ENCODE assay signal across 20 cellular contexts in genomic region chr3:16950282-16950681, GRCh38.
DNase-seq lines count a peak whose midpoint lies in the region; ATAC-seq, FAIRE-seq and TF ChIP-seq lines count a peak whose summit lies in the region.
"Had no signal": no experiment of that assay in that cellular context is flagged by ENCODE, and none has a peak within 500 bp of the region (broad histone marks: within the 10 kb centered on the region; RNA-seq: fewer than 3 reads in every experiment).

No MANE protein-coding gene starts in this region.

- H3K4me3 ChIP-seq in HEK293 (ENCODE audit: low read depth, low read length) = no peak overlapping the region
- H3K4me3 ChIP-seq in small intestine (ENCODE audit: low read depth in 1 of 2, low read length in 2 of 2) = no peak overlapping the region
- no peak overlapping the region for H3K4me3 ChIP-seq in WERI-Rb-1 (ENCODE audit: low read depth, low read length)
- H3K4me3 ChIP-seq: GM23338 had no signal

- H3K9me3 Mint-ChIP-seq in memory B cell = no peaks in the 10 kb centered on the region
- H3K9me3 Mint-ChIP-seq: GM23338, HFFc6 had no signal

- FAIRE-seq in small intestine (lab: Jason Lieb, UNC) = peak; percentile 86
- FAIRE-seq: GM18507 had no signal

- H3K4me3 Mint-ChIP-seq in T-helper 17 cell (no peak overlapping the region), memory B cell (no peak overlapping the region)
- H3K4me3 Mint-ChIP-seq: GM23338, H9, HFFc6 had no signal

- TF ChIP-seq CTCF in HEK293 (tag by site-specific recombination; IDR thresholded peaks at IDR 0.05) (no peak), WERI-Rb-1 (IDR thresholded peaks at IDR 0.05; ENCODE audit: low read depth, low read length) (no peak)

- ATAC-seq in T-helper 17 cell = no peak
- ATAC-seq in memory B cell (ENCODE audit: low read depth) = no peak
- no peak for ATAC-seq in HG02981 (IDR thresholded peaks at IDR 0.05; ENCODE audit: unreplicated experiment)
- ATAC-seq in HG03354 (IDR thresholded peaks at IDR 0.05; ENCODE audit: poor library complexity, severe bottlenecking, unreplicated experiment) = no peak
- ATAC-seq: GM23338, HCT116 had no signal

- peaks cover 38% of the 10 kb centered on the region for H3K4me1 Mint-ChIP-seq in T-helper 17 cell
- H3K4me1 Mint-ChIP-seq in memory B cell = peaks cover 33% of the 10 kb centered on the region
- H3K4me1 Mint-ChIP-seq: GM23338, H9 had no signal

- peak overlapping the region; percentile 79 for H3K27ac Mint-ChIP-seq in T-helper 17 cell
- peak overlapping the region; percentile 75 for H3K27ac Mint-ChIP-seq in memory B cell
- H3K27ac Mint-ChIP-seq: GM23338, H9, HFFc6 had no signal

- H3K4me1 ChIP-seq in HEK293 (ENCODE audit: control insufficient read depth, insufficient read depth, low read length) (no peaks in the 10 kb centered on the region), small intestine (ENCODE audit: control insufficient read depth in 2 of 2, insufficient read depth in 1 of 2, low read depth in 1 of 2, low read length in 1 of 2) (no peaks in the 10 kb centered on the region)

- H3K27ac ChIP-seq in HEK293 (ENCODE audit: extremely low read depth, low read depth, low read length) = no peak overlapping the region
- no peak overlapping the region for H3K27ac ChIP-seq in small intestine (ENCODE audit: low read depth in 1 of 2, low read length in 1 of 2)
- no peak overlapping the region for H3K27ac ChIP-seq in WERI-Rb-1

- H3K36me3 Mint-ChIP-seq in T-helper 17 cell (ENCODE audit: low read depth) (peaks cover 6% of the 10 kb centered on the region), memory B cell (peaks cover 10% of the 10 kb centered on the region)

- H3K9me3 ChIP-seq in HEK293 (ENCODE audit: control insufficient read depth, insufficient read depth, low read depth, low read length) = no peaks in the 10 kb centered on the region
- H3K9me3 ChIP-seq in T-helper 17 cell (ENCODE audit: control insufficient read depth, low read length, poor library complexity, severe bottlenecking) = no peaks in the 10 kb centered on the region
- H3K9me3 ChIP-seq in small intestine (ENCODE audit: control insufficient read depth, low read depth) = no peaks in the 10 kb centered on the region
- no peaks in the 10 kb centered on the region for H3K9me3 ChIP-seq in WERI-Rb-1 (ENCODE audit: severe bottlenecking)

- no peak for DNase-seq in T-helper 17 cell
- DNase-seq in memory B cell (ENCODE audit: low spot score in 2 of 2) = no peak
- DNase-seq in small intestine = no peak
- no peak for DNase-seq in WERI-Rb-1
- no peak for DNase-seq in OCI-M1 (lab: John Stamatoyannopoulos, UW)
- DNase-seq: C1 segment of cervical spinal cord; Calu3; CD4-positive, alpha-beta memory T cell; COR-L47; DMS53; DMS79 treated with DMSO at 0.1 percent for 48 hours; GF-D8; H9; HFFc6 had no signal

- 93 to 96% (median 96%) methylated on average over 2 of the region's 2 CpGs for WGBS in small intestine, 3 donors

- H3K27me3 Mint-ChIP-seq in T-helper 17 cell = no peaks in the 10 kb centered on the region
- no peaks in the 10 kb centered on the region for H3K27me3 Mint-ChIP-seq in memory B cell
- H3K27me3 Mint-ChIP-seq: CD4-positive, alpha-beta memory T cell had no signal

- H3K27me3 ChIP-seq in small intestine (ENCODE audit: control insufficient read depth in 2 of 2, insufficient read depth in 2 of 2, low read length in 2 of 2) = no peaks in the 10 kb centered on the region
- no peaks in the 10 kb centered on the region for H3K27me3 ChIP-seq in WERI-Rb-1 (ENCODE audit: insufficient read depth, low read depth, severe bottlenecking)

- no peaks in the 10 kb centered on the region for H3K36me3 ChIP-seq in HEK293 (ENCODE audit: control insufficient read depth in 2 of 2, insufficient read depth in 1 of 2, low read length in 2 of 2)
- no peaks in the 10 kb centered on the region for H3K36me3 ChIP-seq in small intestine (ENCODE audit: control insufficient read depth in 2 of 2, insufficient read depth in 2 of 2, low read length in 2 of 2)
- no peaks in the 10 kb centered on the region for H3K36me3 ChIP-seq in WERI-Rb-1

- POLR2A ChIA-PET in HEK293 (lab: Yijun Ruan, JAX) = no interaction called here

- CTCF ChIA-PET in HEK293 (lab: Yijun Ruan, JAX) = no interaction called here

TF ChIP-seq in HEK293, 187 proteins besides CTCF, POLR2A, EP300 and RAD21:
- no peak for TF ChIP-seq ZFP41 (tag by site-specific recombination; IDR thresholded peaks at IDR 0.05; ENCODE audit: borderline replicate concordance)
- TF ChIP-seq ZNF513 (tag by site-specific recombination; IDR thresholded peaks at IDR 0.05) = no peak
- no peak for TF ChIP-seq ZNF248 (tag by site-specific recombination; IDR thresholded peaks at IDR 0.05)
- no peak for TF ChIP-seq ZNF837 (tag by site-specific recombination; IDR thresholded peaks at IDR 0.05)
- TF ChIP-seq ZNF148 (tag by site-specific recombination; IDR thresholded peaks at IDR 0.05; ENCODE audit: borderline replicate concordance) = no peak
- TF ChIP-seq SCRT2 (tag by site-specific recombination; IDR thresholded peaks at IDR 0.05) = peak; percentile 83
- TF ChIP-seq ZNF211 (tag by site-specific recombination; IDR thresholded peaks at IDR 0.05; ENCODE audit: low read depth) = no peak
- no peak for TF ChIP-seq ZNF768 (tag by site-specific recombination; IDR thresholded peaks at IDR 0.05)
- no peak for TF ChIP-seq ZXDB (tag by site-specific recombination; IDR thresholded peaks at IDR 0.05)
- TF ChIP-seq ZNF2 (tag by site-specific recombination; IDR thresholded peaks at IDR 0.05) = no peak
- TF ChIP-seq ZNF202 (tag by site-specific recombination; IDR thresholded peaks at IDR 0.05; ENCODE audit: borderline replicate concordance) = no peak
- TF ChIP-seq ZBTB11 (tag by site-specific recombination; conservative IDR thresholded peaks at IDR 0.05; ENCODE audit: low read depth) = no peak
- no peak for TF ChIP-seq FEZF1 (tag by site-specific recombination; IDR thresholded peaks at IDR 0.05)
- TF ChIP-seq SCRT1 (tag by site-specific recombination; IDR thresholded peaks at IDR 0.05; ENCODE audit: borderline replicate concordance) = peak; percentile 76
- no peak for TF ChIP-seq ZNF48 (tag by site-specific recombination; IDR thresholded peaks at IDR 0.05)
